Comparison of ENCODE assay signal across 14 cellular contexts in genomic region chr3:32484437-32484836, GRCh38. TPM values are rescaled to one million over a fixed set of nuclear protein-coding genes. Genes with fewer than 3 reads are reported as not detected.
DNase-seq lines count a peak whose midpoint lies in the region; ATAC-seq and TF ChIP-seq lines count a peak whose summit lies in the region.
"Had no signal": no experiment of that assay in that cellular context is flagged by ENCODE, and none has a peak within 500 bp of the region (broad histone marks: within the 10 kb centered on the region; RNA-seq: fewer than 3 reads in every experiment).

No MANE protein-coding gene starts in this region.

- TF ChIP-seq CTCF in OCI-LY1 (IDR thresholded peaks at IDR 0.05; ENCODE audit: low read length): no peak
- no peak for TF ChIP-seq CTCF in upper lobe of left lung (IDR thresholded peaks at IDR 0.05)
- no peak for TF ChIP-seq CTCF in uterus (IDR thresholded peaks at IDR 0.05)
- TF ChIP-seq CTCF in transverse colon (IDR thresholded peaks at IDR 0.05): no peak

- peak overlapping the region; percentile 65 for H3K4me2 ChIP-seq in OCI-LY1 (ENCODE audit: low read length)

- WGBS in upper lobe of left lung, 2 donors: 67 to 80% methylated on average over 6 of the region's 6 CpGs
- 77 to 87% methylated on average over 6 of the region's 6 CpGs for WGBS in transverse colon (ENCODE audit: low coverage in 1 of 2), 2 donors

- ATAC-seq in GM19351 (IDR thresholded peaks at IDR 0.05; ENCODE audit: unreplicated experiment) (peak; percentile 62), upper lobe of left lung (ENCODE audit: low FRiP score in 2 of 2) (peak in 1 of 2 donors; percentile 76)
- ATAC-seq: right cardiac atrium, SK-N-SH treated with all-trans-retinoic acid at 6 μM for 48 hours had no signal

- H3K4me1 ChIP-seq in OCI-LY1 (ENCODE audit: insufficient read depth, low read length, severe bottlenecking) (peaks cover 18% of the 10 kb centered on the region), upper lobe of left lung (peaks cover 0 to 8% (median 2%) of the 10 kb centered on the region in 4 donors), uterus (no peaks in the 10 kb centered on the region), transverse colon (no peaks in the 10 kb centered on the region)
- H3K4me1 ChIP-seq: Caco-2 had no signal

- H3K4me3 ChIP-seq in OCI-LY1 (ENCODE audit: low read depth, low read length, poor library complexity, severe bottlenecking) (peak overlapping the region; percentile 36), upper lobe of left lung (no peak overlapping the region), uterus (no peak overlapping the region), transverse colon (no peak overlapping the region)

- H3K9me3 ChIP-seq in OCI-LY1 (ENCODE audit: low read length) (no peaks in the 10 kb centered on the region), upper lobe of left lung (no peaks in the 10 kb centered on the region), uterus (no peaks in the 10 kb centered on the region), transverse colon (no peaks in the 10 kb centered on the region)
- H3K9me3 ChIP-seq: Caco-2 had no signal

- intact Hi-C loops in dendritic cell treated with granulocyte-macrophage colony-stimulating factor and Interleukin-4, amounts not matched to agents 40 ng/mL and 50 ng/mL, for 4 days (cut with micrococcal nuclease): no loop called here
- intact Hi-C loops in uterus (cut with DNase I; ENCODE audit: low total_unique reads) (no loop called here), transverse colon (cut with DNase I; ENCODE audit: low total_unique reads) (no loop called here)

- H3K36me3 ChIP-seq in OCI-LY1 (ENCODE audit: insufficient read depth, low read length) (peaks cover 63% of the 10 kb centered on the region), upper lobe of left lung (peaks cover 2 to 57% (median 17%) of the 10 kb centered on the region in 4 donors), uterus (no peaks in the 10 kb centered on the region), transverse colon (peaks cover 0 to 31% (median 11%) of the 10 kb centered on the region in 4 donors)

- H3K27me3 ChIP-seq in OCI-LY1 (ENCODE audit: insufficient read depth, low read length) (no peaks in the 10 kb centered on the region), upper lobe of left lung (no peaks in the 10 kb centered on the region), uterus (no peaks in the 10 kb centered on the region), transverse colon (no peaks in the 10 kb centered on the region)

- H3K9me2 ChIP-seq in OCI-LY1 (ENCODE audit: low read depth, low read length): no peaks in the 10 kb centered on the region

- H3K4me3 Mint-ChIP-seq in dendritic cell treated with granulocyte-macrophage colony-stimulating factor and Interleukin-4, amounts not matched to agents 40 ng/mL and 50 ng/mL, for 4 days: peak overlapping the region; percentile 39

- H3K27ac ChIP-seq in OCI-LY1 (ENCODE audit: low read depth, low read length, poor library complexity, severe bottlenecking): peak overlapping the region; percentile 66
- peak overlapping the region; percentile 7 to 73 (median 42) for H3K27ac ChIP-seq in upper lobe of left lung
- H3K27ac ChIP-seq in uterus: no peak overlapping the region
- no peak overlapping the region for H3K27ac ChIP-seq in transverse colon

- H3K36me3 Mint-ChIP-seq in dendritic cell treated with granulocyte-macrophage colony-stimulating factor and Interleukin-4, amounts not matched to agents 40 ng/mL and 50 ng/mL, for 4 days (ENCODE audit: low read depth): peaks cover 84% of the 10 kb centered on the region

- TF ChIP-seq POLR2A in upper lobe of left lung (IDR thresholded peaks at IDR 0.05) (peak in 1 of 4 donors; percentile 39), uterus (IDR thresholded peaks at IDR 0.05) (no peak), transverse colon (IDR thresholded peaks at IDR 0.05) (no peak)

- H2AFZ ChIP-seq in OCI-LY1 (ENCODE audit: low read length): peak overlapping the region; percentile 35; the same call in 1 of the 2 replicates

- H4K20me1 ChIP-seq in OCI-LY1 (ENCODE audit: insufficient read depth, low read length): no peaks in the 10 kb centered on the region

- 0 out of 2 replicates have a peak overlapping the region, but pooled peaks have one; percentile 3 for H3K9ac ChIP-seq in OCI-LY1 (ENCODE audit: low read length)

- no peaks in the 10 kb centered on the region for H3K79me2 ChIP-seq in OCI-LY1 (ENCODE audit: insufficient read depth, low read length)

- H3K4me1 Mint-ChIP-seq in dendritic cell treated with granulocyte-macrophage colony-stimulating factor and Interleukin-4, amounts not matched to agents 40 ng/mL and 50 ng/mL, for 4 days (ENCODE audit: low read depth): peaks cover 50% of the 10 kb centered on the region

- H3K27ac Mint-ChIP-seq in dendritic cell treated with granulocyte-macrophage colony-stimulating factor and Interleukin-4, amounts not matched to agents 40 ng/mL and 50 ng/mL, for 4 days: peak overlapping the region; percentile 95
- H3K27ac Mint-ChIP-seq: activated T-helper 2 cell treated with anti-CD3 and anti-CD28 coated beads, Interferon-gamma antibody, Interleukin-2, Interleukin-4, amounts not matched to agents 10 μg/mL and 5 μg/mL and 100 μg/mL, durations not matched to agents 14 hours and 24 hours and 36 hours had no signal

- in situ Hi-C loops in transverse colon (cut with MboI; ENCODE audit: low pct_ligation_motif_present in 1 of 4, low pct_unique_long_range_greater_than_20kb in 1 of 4, low sequenced_read_pairs in 3 of 4): no loop called here

- TF ChIP-seq EP300 in upper lobe of left lung (IDR thresholded peaks at IDR 0.05): no peak
- no peak for TF ChIP-seq EP300 in transverse colon (IDR thresholded peaks at IDR 0.05; ENCODE audit: low read depth)

- no peaks in the 10 kb centered on the region for H3K9me3 Mint-ChIP-seq in dendritic cell treated with granulocyte-macrophage colony-stimulating factor and Interleukin-4, amounts not matched to agents 40 ng/mL and 50 ng/mL, for 4 days
- H3K9me3 Mint-ChIP-seq: activated T-helper 2 cell treated with anti-CD3 and anti-CD28 coated beads, Interferon-gamma antibody, Interleukin-2, Interleukin-4, amounts not matched to agents 10 μg/mL and 5 μg/mL and 100 μg/mL, durations not matched to agents 14 hours and 24 hours and 36 hours; naive thymus-derived CD8-positive, alpha-beta T cell had no signal

- no peaks in the 10 kb centered on the region for H3K27me3 Mint-ChIP-seq in dendritic cell treated with granulocyte-macrophage colony-stimulating factor and Interleukin-4, amounts not matched to agents 40 ng/mL and 50 ng/mL, for 4 days
- H3K27me3 Mint-ChIP-seq: naive thymus-derived CD8-positive, alpha-beta T cell had no signal

- H3F3A ChIP-seq in OCI-LY1 (ENCODE audit: insufficient read depth, low read length): no peaks in the 10 kb centered on the region; the same call in 1 of the 2 replicates

- DNase-seq in upper lobe of left lung (no peak), uterus (no peak), transverse colon (no peak), NCI-H2081 (lab: John Stamatoyannopoulos, UW) (no peak)
- DNase-seq: Caco-2; effector memory CD4-positive, alpha-beta T cell; naive thymus-derived CD8-positive, alpha-beta T cell; NCI-H2107; right cardiac atrium had no signal

RNA-seq across cellular contexts. Expression of gene CMTM6, which starts 18.2 kb away (rescaled TPM):
- 10 to 100 TPM; 16.8 to 86.0 (median 61.3) TPM for total RNA-seq in upper lobe of left lung
- total RNA-seq in uterus: 100 to 1,000 TPM in 1 of 4 donors, 10 to 100 TPM in 3; 12.8 to 118 (median 52.4) TPM
- total RNA-seq in transverse colon: 10 to 100 TPM; 13.8 to 68.9 (median 43.6) TPM

Comparison
In these comparisons a context has a peak if more than half of its experiments do, and no peak if none do; other contexts are left out.
1. H3K27ac ChIP-seq: peak in OCI-LY1 (single experiment) and upper lobe of left lung (4 of 4); none in uterus (0 of 2) and transverse colon (0 of 4).